Comparison of ENCODE assay signal across 9 cellular contexts in the genomic region with DNA sequence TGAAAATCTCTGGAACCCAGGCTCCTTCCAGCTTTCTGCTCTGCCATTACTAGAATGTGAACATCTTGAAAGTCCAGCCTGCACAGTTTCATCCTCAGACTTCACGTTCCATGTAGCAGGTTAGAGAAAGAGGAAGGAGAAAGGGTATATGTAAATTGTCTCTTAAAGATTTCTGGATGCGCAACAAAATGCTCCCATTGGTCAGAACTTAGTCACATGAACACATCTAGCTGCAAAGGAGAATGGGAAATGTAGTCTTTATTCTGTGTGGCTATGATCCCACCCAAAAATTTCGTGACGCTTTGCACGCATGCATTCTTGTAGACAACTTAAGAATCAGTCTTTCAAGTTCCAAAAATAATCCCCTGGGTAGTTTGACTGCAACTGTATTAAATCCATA. TPM values are rescaled to one million over a fixed set of nuclear protein-coding genes. Genes with fewer than 3 reads are reported as not detected.
DNase-seq lines count a peak whose midpoint lies in the region; ATAC-seq and TF ChIP-seq lines count a peak whose summit lies in the region.
"Had no signal": no experiment of that assay in that cellular context is flagged by ENCODE, and none has a peak within 500 bp of the region (broad histone marks: within the 10 kb centered on the region; RNA-seq: fewer than 3 reads in every experiment).

No MANE protein-coding gene starts in this region.

- H3F3A ChIP-seq in GM23248 (ENCODE audit: insufficient read depth), result no peaks in the 10 kb centered on the region

- no peaks in the 10 kb centered on the region for H3K79me2 ChIP-seq in GM23248 (ENCODE audit: insufficient read depth)

- TF ChIP-seq POLR2A in NB4 (IDR thresholded peaks at IDR 0.05; ENCODE audit: extremely low read depth, insufficient read length) (no peak), GM18505 (IDR thresholded peaks at IDR 0.05; ENCODE audit: borderline replicate concordance, extremely low read depth, insufficient read depth, insufficient read length) (no peak)

- intact Hi-C loops in ascending aorta (cut with DNase I), result no loop called here

- DNase-seq in AG10803 (ENCODE audit: low read depth), result peak; percentile 6
- DNase-seq in GM23248, result peak; percentile 23
- DNase-seq in NB4 (ENCODE audit: low read depth), result peak; percentile 62
- peak; percentile 18 for DNase-seq in choroid plexus epithelial cell (ENCODE audit: low read depth)
- no peak for DNase-seq in ascending aorta (ENCODE audit: low spot score in 2 of 2)
- no peak for DNase-seq in ecto neural progenitor cell (ENCODE audit: low spot score)
- no peak for DNase-seq in activated naive CD4-positive, alpha-beta T cell (lab: John Stamatoyannopoulos, UW)
- DNase-seq: CD4-positive, alpha-beta T cell had no signal

- H4K20me1 ChIP-seq in GM23248 (ENCODE audit: insufficient read depth), result no peaks in the 10 kb centered on the region

- TF ChIP-seq CTCF in AG10803 (conservative IDR thresholded peaks at IDR 0.05; ENCODE audit: low read length) (no peak), NB4 (IDR thresholded peaks at IDR 0.05; ENCODE audit: low read depth, low read length) (no peak), choroid plexus epithelial cell (conservative IDR thresholded peaks at IDR 0.05; ENCODE audit: low read depth, low read length) (no peak), ascending aorta (IDR thresholded peaks at IDR 0.05) (no peak)

- no peak overlapping the region for H3K9ac ChIP-seq in GM23248

- WGBS in GM23248 (ENCODE audit: low coverage in 1 of 2, low lambda C conversion rate in 2 of 2, missing lambda C conversion rate in 2 of 2), 2 experiments, result 24 to 25% methylated on average over 5 of the region's 5 CpGs

- H3K9me3 ChIP-seq in GM23248 (ENCODE audit: low read depth) (no peaks in the 10 kb centered on the region), ascending aorta (no peaks in the 10 kb centered on the region)

- in situ Hi-C loops in GM23248 (cut with MboI), result no loop called here

- H3K4me2 ChIP-seq in GM23248 (ENCODE audit: unreplicated experiment), result no peak overlapping the region

- H3K4me1 ChIP-seq in GM23248 (ENCODE audit: insufficient read depth) (no peaks in the 10 kb centered on the region), ascending aorta (no peaks in the 10 kb centered on the region)

- H3K27me3 ChIP-seq in GM23248 (replicated peaks; ENCODE audit: insufficient read depth) (0 out of 2 replicates have a peak, but pooled peaks cover 4% of the 10 kb centered on the region), ascending aorta (no peaks in the 10 kb centered on the region)

- H3K27ac ChIP-seq in GM23248 (no peak overlapping the region), ascending aorta (no peak overlapping the region)

- no peaks in the 10 kb centered on the region for H3K36me3 ChIP-seq in GM23248 (ENCODE audit: low read depth)
- H3K36me3 ChIP-seq in ascending aorta, result no peaks in the 10 kb centered on the region

- no peak overlapping the region for H3K4me3 ChIP-seq in AG10803 (ENCODE audit: low read length)
- H3K4me3 ChIP-seq in GM23248, result no peak overlapping the region
- H3K4me3 ChIP-seq in NB4 (ENCODE audit: low read depth, low read length), result no peak overlapping the region
- H3K4me3 ChIP-seq in choroid plexus epithelial cell (ENCODE audit: low read depth, low read length), result no peak overlapping the region
- no peak overlapping the region for H3K4me3 ChIP-seq in ascending aorta

- no peaks in the 10 kb centered on the region for H3K9me2 ChIP-seq in GM23248 (ENCODE audit: insufficient read depth)

- no peak for ATAC-seq in GM18505 (IDR thresholded peaks at IDR 0.05; ENCODE audit: unreplicated experiment)

- peak overlapping the region; percentile 51; the same call in 1 of the 2 replicates for H2AFZ ChIP-seq in GM23248

RNA-seq across cellular contexts. Expression of a gene that starts 46.4 kb away (rescaled TPM):
- 12.6 and 12.9 TPM in 2 replicates for total RNA-seq in GM23248 (2014; rRNA removed; shearing (Covaris generic))
- polyA plus RNA-seq in GM23248 (2016; fragmentation: Nextera tagmentation; extraction: Ambion mirVana), result 24.0 and 24.9 TPM in 2 replicates
- 42.9 TPM for total RNA-seq in ascending aorta

Comparison
In these comparisons a context has a peak if more than half of its experiments do, and no peak if none do; other contexts are left out.
1. DNase-seq: peak in AG10803 (single experiment), GM23248 (single experiment), NB4 (single experiment) and choroid plexus epithelial cell (single experiment); none in ascending aorta (0 of 2), ecto neural progenitor cell (single experiment) and activated naive CD4-positive, alpha-beta T cell (0 of 4).